In genomic region chr1:203238535-203238934, GRCh38 we compare ENCODE assay signal across 2 cellular contexts.
TF ChIP-seq lines count a peak whose summit lies in the region.

No MANE protein-coding gene starts in this region.

TF ChIP-seq in IMR-90, 13 proteins besides CTCF, POLR2A, EP300 and RAD21:
- TF ChIP-seq, protein P1, sequence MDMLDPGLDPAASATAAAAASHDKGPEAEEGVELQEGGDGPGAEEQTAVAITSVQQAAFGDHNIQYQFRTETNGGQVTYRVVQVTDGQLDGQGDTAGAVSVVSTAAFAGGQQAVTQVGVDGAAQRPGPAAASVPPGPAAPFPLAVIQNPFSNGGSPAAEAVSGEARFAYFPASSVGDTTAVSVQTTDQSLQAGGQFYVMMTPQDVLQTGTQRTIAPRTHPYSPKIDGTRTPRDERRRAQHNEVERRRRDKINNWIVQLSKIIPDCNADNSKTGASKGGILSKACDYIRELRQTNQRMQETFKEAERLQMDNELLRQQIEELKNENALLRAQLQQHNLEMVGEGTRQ (IDR thresholded peaks at IDR 0.05; ENCODE audit: low read depth, low read length): no peak
- TF ChIP-seq MAFK (IDR thresholded peaks at IDR 0.05; ENCODE audit: low read depth, low read length) (peak; percentile 48), BHLHE40 (IDR thresholded peaks at IDR 0.05; ENCODE audit: low read depth, low read length) (no peak), SMC3 (IDR thresholded peaks at IDR 0.05; ENCODE audit: low read depth, low read length) (no peak), FOS (IDR thresholded peaks at IDR 0.05; ENCODE audit: low read depth, low read length) (no peak)

TF ChIP-seq in K562, 482 proteins besides CTCF, POLR2A, EP300 and RAD21:
- TF ChIP-seq SOX6 (IDR thresholded peaks at IDR 0.05): no peak
- peak; percentile 25; the same call in 1 of the 2 replicates for TF ChIP-seq MAFF (IDR thresholded peaks at IDR 0.05; ENCODE audit: low read length)
- peak; percentile 48 for TF ChIP-seq ZNF316 (IDR thresholded peaks at IDR 0.05)
